ENCODE assay signal across 1 cellular context in the genomic region with DNA sequence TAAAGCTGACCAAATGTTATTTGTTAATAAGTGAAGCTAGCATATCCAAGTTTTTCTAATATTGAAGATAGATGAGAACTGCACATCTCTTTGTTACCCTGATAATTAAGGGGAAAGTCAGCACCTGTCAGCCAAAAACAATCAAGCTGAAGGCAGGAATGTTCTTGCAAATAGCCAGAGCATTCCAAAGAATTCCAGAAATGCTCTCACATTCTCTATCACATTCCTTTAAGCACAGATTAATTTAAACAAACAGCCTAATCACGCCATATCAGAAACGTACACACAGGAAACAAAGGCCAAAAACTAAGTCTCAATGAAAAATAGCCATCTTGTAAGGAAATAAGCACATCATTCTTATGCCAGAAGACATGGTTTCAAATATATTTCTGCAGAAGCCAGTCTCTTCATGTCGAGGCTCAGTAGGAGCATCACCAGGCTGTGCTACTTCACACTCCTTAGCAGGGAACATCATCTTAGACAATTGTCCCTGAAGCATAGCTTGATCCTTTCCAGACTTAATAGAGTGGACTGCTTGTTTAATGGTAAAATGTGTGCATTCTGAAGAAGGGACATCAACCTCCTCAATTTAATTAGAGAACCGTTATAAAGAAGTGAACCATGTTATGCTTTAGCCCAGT.
TF ChIP-seq lines count a peak whose summit lies in the region.

No MANE protein-coding gene starts in this region.

TF ChIP-seq in HepG2, 621 proteins besides CTCF, POLR2A, EP300 and RAD21 (continued from another document):
- TF ChIP-seq, protein P1, sequence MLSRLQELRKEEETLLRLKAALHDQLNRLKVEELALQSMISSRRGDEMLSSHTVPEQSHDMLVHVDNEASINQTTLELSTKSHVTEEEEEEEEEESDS (CRISPR knock-in tag; IDR thresholded peaks at IDR 0.05; ENCODE audit: borderline replicate concordance): no peak
- TF ChIP-seq, protein P2, sequence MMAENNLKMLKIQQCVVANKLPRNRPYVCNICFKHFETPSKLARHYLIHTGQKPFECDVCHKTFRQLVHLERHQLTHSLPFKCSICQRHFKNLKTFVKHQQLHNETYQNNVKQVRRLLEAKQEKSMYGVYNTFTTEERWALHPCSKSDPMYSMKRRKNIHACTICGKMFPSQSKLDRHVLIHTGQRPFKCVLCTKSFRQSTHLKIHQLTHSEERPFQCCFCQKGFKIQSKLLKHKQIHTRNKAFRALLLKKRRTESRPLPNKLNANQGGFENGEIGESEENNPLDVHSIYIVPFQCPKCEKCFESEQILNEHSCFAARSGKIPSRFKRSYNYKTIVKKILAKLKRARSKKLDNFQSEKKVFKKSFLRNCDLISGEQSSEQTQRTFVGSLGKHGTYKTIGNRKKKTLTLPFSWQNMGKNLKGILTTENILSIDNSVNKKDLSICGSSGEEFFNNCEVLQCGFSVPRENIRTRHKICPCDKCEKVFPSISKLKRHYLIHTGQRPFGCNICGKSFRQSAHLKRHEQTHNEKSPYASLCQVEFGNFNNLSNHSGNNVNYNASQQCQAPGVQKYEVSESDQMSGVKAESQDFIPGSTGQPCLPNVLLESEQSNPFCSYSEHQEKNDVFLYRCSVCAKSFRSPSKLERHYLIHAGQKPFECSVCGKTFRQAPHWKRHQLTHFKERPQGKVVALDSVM (CRISPR knock-in tag; IDR thresholded peaks at IDR 0.05): no peak
- TF ChIP-seq, protein P3, sequence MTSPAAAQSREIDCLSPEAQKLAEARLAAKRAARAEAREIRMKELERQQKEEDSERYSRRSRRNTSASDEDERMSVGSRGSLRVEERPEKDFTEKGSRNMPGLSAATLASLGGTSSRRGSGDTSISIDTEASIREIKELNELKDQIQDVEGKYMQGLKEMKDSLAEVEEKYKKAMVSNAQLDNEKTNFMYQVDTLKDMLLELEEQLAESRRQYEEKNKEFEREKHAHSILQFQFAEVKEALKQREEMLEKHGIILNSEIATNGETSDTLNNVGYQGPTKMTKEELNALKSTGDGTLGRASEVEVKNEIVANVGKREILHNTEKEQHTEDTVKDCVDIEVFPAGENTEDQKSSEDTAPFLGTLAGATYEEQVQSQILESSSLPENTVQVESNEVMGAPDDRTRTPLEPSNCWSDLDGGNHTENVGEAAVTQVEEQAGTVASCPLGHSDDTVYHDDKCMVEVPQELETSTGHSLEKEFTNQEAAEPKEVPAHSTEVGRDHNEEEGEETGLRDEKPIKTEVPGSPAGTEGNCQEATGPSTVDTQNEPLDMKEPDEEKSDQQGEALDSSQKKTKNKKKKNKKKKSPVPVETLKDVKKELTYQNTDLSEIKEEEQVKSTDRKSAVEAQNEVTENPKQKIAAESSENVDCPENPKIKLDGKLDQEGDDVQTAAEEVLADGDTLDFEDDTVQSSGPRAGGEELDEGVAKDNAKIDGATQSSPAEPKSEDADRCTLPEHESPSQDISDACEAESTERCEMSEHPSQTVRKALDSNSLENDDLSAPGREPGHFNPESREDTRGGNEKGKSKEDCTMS (CRISPR knock-in tag; conservative IDR thresholded peaks at IDR 0.05): no peak
- no peak for TF ChIP-seq JUN (CRISPR knock-in tag; IDR thresholded peaks at IDR 0.05)
